Comparison of ENCODE assay signal across 36 cellular contexts in the genomic region with DNA sequence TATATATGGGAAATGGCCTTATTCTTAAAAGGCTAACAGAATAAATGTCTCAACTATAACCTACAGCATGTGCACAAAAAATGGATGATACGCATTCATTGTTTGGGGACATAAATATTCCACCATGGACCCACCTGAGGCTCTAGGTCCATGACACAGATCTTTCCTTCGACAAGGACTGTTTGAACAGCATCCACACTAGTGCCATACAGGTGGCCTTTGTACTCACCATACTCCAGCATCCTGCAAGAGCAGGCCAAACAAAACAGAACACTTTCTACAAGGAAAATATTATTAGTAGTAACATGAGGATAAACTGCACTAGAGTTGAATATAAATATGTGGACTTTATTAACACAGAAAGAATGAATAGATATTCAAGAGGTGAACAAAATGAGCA. TPM values are rescaled to one million over a fixed set of nuclear protein-coding genes. Genes with fewer than 3 reads are reported as not detected.
"Had no signal": no experiment of that assay in that cellular context is flagged by ENCODE, and none has a peak within 500 bp of the region (broad histone marks: within the 10 kb centered on the region; RNA-seq: fewer than 3 reads in every experiment).

No MANE protein-coding gene starts in this region.

- DNase-seq: Karpas-422, Kasumi-1, MG63, MM.1S, MV-4-11, NCI-H1048, NCI-H1092, NCI-H1092 treated with DMSO at 0.1 percent for 48 hours, NCI-H1105, NCI-H1105 treated with DMSO at 0.1 percent for 48 hours, NCI-H1417, NCI-H1417 treated with DMSO at 0.1 percent for 48 hours, NCI-H1436, NCI-H1436 treated with DMSO at 0.1 percent for 48 hours, NCI-H146, NCI-H1694, NCI-H1694 treated with DMSO at 0.1 percent for 48 hours, NCI-H187, NCI-H187 treated with DMSO at 0.1 percent for 48 hours, NCI-H1930, NCI-H2029, NCI-H2029 treated with DMSO at 0.1 percent for 48 hours, NCI-H2081, NCI-H2081 treated with DMSO at 0.1 percent for 48 hours, NCI-H2107, NCI-H2171, NCI-H2171 treated with DMSO at 0.1 percent for 48 hours, NCI-H2227 treated with DMSO at 0.1 percent for 48 hours, NCI-H226, NCI-H345, NCI-H446, NCI-H446 treated with DMSO at 0.1 percent for 48 hours, NCI-H510A, NCI-H510A treated with DMSO at 0.1 percent for 48 hours, NCI-H524 had no signal

- H3K9me3 ChIP-seq: MG63 had no signal

- H3K4me3 ChIP-seq: MG63 had no signal

- H3K27me3 ChIP-seq: MG63 had no signal

- H3K36me3 ChIP-seq: MG63 had no signal

RNA-seq across cellular contexts. Expression of gene MPP4, which starts 49.0 kb away (rescaled TPM):
- total RNA-seq: MCF 10A had no signal
